In genomic region chr9:15355669-15356068, GRCh38 we compare ENCODE assay signal across 1 cellular context.
TF ChIP-seq lines count a peak whose summit lies in the region.

No MANE protein-coding gene starts in this region.

TF ChIP-seq in HepG2, 621 proteins besides CTCF, POLR2A, EP300 and RAD21:
- TF ChIP-seq, protein P1, sequence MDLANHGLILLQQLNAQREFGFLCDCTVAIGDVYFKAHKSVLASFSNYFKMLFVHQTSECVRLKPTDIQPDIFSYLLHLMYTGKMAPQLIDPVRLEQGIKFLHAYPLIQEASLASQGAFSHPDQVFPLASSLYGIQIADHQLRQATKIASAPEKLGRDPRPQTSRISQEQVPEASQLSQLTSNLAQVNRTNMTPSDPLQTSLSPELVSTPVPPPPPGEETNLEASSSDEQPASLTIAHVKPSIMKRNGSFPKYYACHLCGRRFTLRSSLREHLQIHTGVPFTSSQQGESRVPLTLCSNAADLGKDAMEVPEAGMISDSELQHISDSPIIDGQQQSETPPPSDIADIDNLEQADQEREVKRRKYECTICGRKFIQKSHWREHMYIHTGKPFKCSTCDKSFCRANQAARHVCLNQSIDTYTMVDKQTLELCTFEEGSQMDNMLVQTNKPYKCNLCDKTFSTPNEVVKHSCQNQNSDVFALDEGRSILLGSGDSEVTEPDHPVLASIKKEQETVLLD (CRISPR knock-in tag; IDR thresholded peaks at IDR 0.05; ENCODE audit: low read depth): no peak
- TF ChIP-seq SP2 (CRISPR knock-in tag; IDR thresholded peaks at IDR 0.05): no peak
- no peak for TF ChIP-seq ZNF816 (CRISPR knock-in tag; IDR thresholded peaks at IDR 0.05; ENCODE audit: borderline replicate concordance)
- no peak for TF ChIP-seq PAX8 (CRISPR knock-in tag; IDR thresholded peaks at IDR 0.05; ENCODE audit: borderline replicate concordance)
- TF ChIP-seq SMC3 (IDR thresholded peaks at IDR 0.05; ENCODE audit: low read length): no peak
- no peak for TF ChIP-seq SMAD9 (CRISPR knock-in tag; IDR thresholded peaks at IDR 0.05)
- TF ChIP-seq ZNF879 (CRISPR knock-in tag; IDR thresholded peaks at IDR 0.05): no peak
- no peak for TF ChIP-seq NCOR1 (IDR thresholded peaks at IDR 0.05; ENCODE audit: borderline replicate concordance, low read length)
- no peak for TF ChIP-seq BRD4 (CRISPR knock-in tag; IDR thresholded peaks at IDR 0.05)
